ENCODE assay signal across 13 cellular contexts in genomic region chr6:119720160-119720559, GRCh38.
DNase-seq lines count a peak whose midpoint lies in the region; ATAC-seq, FAIRE-seq and TF ChIP-seq lines count a peak whose summit lies in the region.
"Had no signal": no experiment of that assay in that cellular context is flagged by ENCODE, and none has a peak within 500 bp of the region (broad histone marks: within the 10 kb centered on the region; RNA-seq: fewer than 3 reads in every experiment).

No MANE protein-coding gene starts in this region.

- POLR2A ChIA-PET in HepG2 (lab: Yijun Ruan, JAX) = no interaction called here

- no peak overlapping the region for H3K27ac ChIP-seq in HepG2 (ENCODE audit: extremely low read length, insufficient read depth, low read length)
- H3K27ac ChIP-seq in right lobe of liver = no peak overlapping the region
- no peak overlapping the region for H3K27ac ChIP-seq in endodermal cell (ENCODE audit: low read depth, low read length)
- H3K27ac ChIP-seq: ovary had no signal

- no peak for TF ChIP-seq POLR2A in HepG2 (IDR thresholded peaks at IDR 0.05; ENCODE audit: insufficient read depth in 1 of 2, low read depth in 2 of 2, low read length in 2 of 2)
- TF ChIP-seq POLR2A in right lobe of liver (IDR thresholded peaks at IDR 0.05) = no peak

- peak; percentile 87 for ATAC-seq in HepG2
- ATAC-seq in right lobe of liver = no peak
- ATAC-seq: Right ventricle myocardium inferior had no signal

- no peaks in the 10 kb centered on the region for H3K36me3 Mint-ChIP-seq in endodermal cell (ENCODE audit: low read depth)

- in situ Hi-C loops in HepG2 (cut with HindIII; ENCODE audit: extremely low pct_ligation_motif_present, low pct_unique_long_range_greater_than_20kb) = no loop called here

- no peaks in the 10 kb centered on the region for H3K9me3 ChIP-seq in HepG2 (ENCODE audit: low read length)
- no peaks in the 10 kb centered on the region for H3K9me3 ChIP-seq in right lobe of liver
- H3K9me3 ChIP-seq in endodermal cell (ENCODE audit: control insufficient read depth, low read length) = no peaks in the 10 kb centered on the region
- H3K9me3 ChIP-seq: ovary had no signal

- no peaks in the 10 kb centered on the region for H3K79me2 ChIP-seq in HepG2 (ENCODE audit: insufficient read depth, low read length)

- BruUV-seq in HepG2 (replicated peaks; lab: Mats Ljungman, UMichigan) = no TSS peak

- H3K4me2 ChIP-seq in HepG2 (ENCODE audit: low read depth, low read length) = no peak overlapping the region

- H3K4me3 ChIP-seq in HepG2 (replicated peaks in 1 of 3; ENCODE audit: insufficient read depth in 1 of 3, low read depth in 2 of 3, low read length in 3 of 3) = no peak overlapping the region
- no peak overlapping the region for H3K4me3 ChIP-seq in right lobe of liver
- no peak overlapping the region for H3K4me3 ChIP-seq in endodermal cell (ENCODE audit: low read length)
- H3K4me3 ChIP-seq: ovary had no signal

- peaks cover 2% of the 10 kb centered on the region for H3K27me3 Mint-ChIP-seq in endodermal cell (ENCODE audit: insufficient read depth)
- H3K27me3 Mint-ChIP-seq: stimulated activated naive B cell treated with anti-CD40 and anti-IgM and Interleukin-4, amounts not matched to agents 10 μg/mL and 1 μg/mL and 100 μg/mL, for 72 hours had no signal

- no peak overlapping the region for H3K4me3 Mint-ChIP-seq in endodermal cell
- H3K4me3 Mint-ChIP-seq: stimulated activated naive B cell treated with anti-CD40 and anti-IgM and Interleukin-4, amounts not matched to agents 10 μg/mL and 1 μg/mL and 100 μg/mL, for 72 hours had no signal

- CTCF ChIA-PET in HepG2 (lab: Yijun Ruan, JAX; ENCODE audit: low intra/inter-chr PET ratio, low total read pairs) = no interaction called here

- no peak overlapping the region for H2AFZ ChIP-seq in HepG2 (ENCODE audit: low read length)

- TF ChIP-seq EP300 in HepG2 (IDR thresholded peaks at IDR 0.05; ENCODE audit: low read depth in 2 of 2, low read length in 2 of 2) (no peak), HepG2 (CRISPR knock-in tag; IDR thresholded peaks at IDR 0.05; ENCODE audit: borderline replicate concordance) (no peak)

- H3K27me3 ChIP-seq in HepG2 (ENCODE audit: control insufficient read depth in 1 of 2, insufficient read depth in 2 of 2, low read length in 2 of 2) (no peaks in the 10 kb centered on the region), right lobe of liver (no peaks in the 10 kb centered on the region), endodermal cell (ENCODE audit: control insufficient read depth, insufficient read depth, low read length, poor library complexity, severe bottlenecking) (no peaks in the 10 kb centered on the region)
- H3K27me3 ChIP-seq: ovary had no signal

- no peak for FAIRE-seq in HepG2 (lab: Jason Lieb, UNC)

- H3K9ac ChIP-seq in HepG2 (ENCODE audit: insufficient read depth, low read depth, low read length) (no peak overlapping the region), endodermal cell (ENCODE audit: extremely low read depth, low read length, poor library complexity, severe bottlenecking) (no peak overlapping the region)

- no peaks in the 10 kb centered on the region for H4K20me1 ChIP-seq in HepG2 (ENCODE audit: insufficient read depth, low read length)

- no peak for TF ChIP-seq RAD21 in HepG2 (CRISPR knock-in tag; IDR thresholded peaks at IDR 0.05)

- no peak for TF ChIP-seq CTCF in HepG2 (CRISPR knock-in tag; IDR thresholded peaks at IDR 0.05)
- no peak for TF ChIP-seq CTCF in right lobe of liver (IDR thresholded peaks at IDR 0.05)
- peak; percentile 70 for TF ChIP-seq CTCF in endodermal cell (conservative IDR thresholded peaks at IDR 0.05)

- peaks cover 17% of the 10 kb centered on the region for H3K4me1 Mint-ChIP-seq in endodermal cell

- H3K4me1 ChIP-seq in HepG2 (ENCODE audit: insufficient read depth, low read length) = no peaks in the 10 kb centered on the region
- H3K4me1 ChIP-seq in right lobe of liver = no peaks in the 10 kb centered on the region
- peaks cover 5% of the 10 kb centered on the region for H3K4me1 ChIP-seq in endodermal cell (ENCODE audit: control insufficient read depth, insufficient read depth, low read length)

- DNase-seq in HepG2 (ENCODE audit: low spot score) (peak; percentile 13), right lobe of liver (no peak), NAMALWA (ENCODE audit: low spot score) (peak; percentile 55), endodermal cell (peak; percentile 51), middle frontal gyrus (ENCODE audit: extremely low spot score, low spot score) (no peak), SHP77 treated with DMSO at 0.1 percent for 48 hours (lab: John Stamatoyannopoulos, UW) (no peak), GM19240 (ENCODE audit: insufficient read length, low spot score) (no peak)
- DNase-seq in activated CD4-positive, CD25-positive, alpha-beta regulatory T cell (lab: John Stamatoyannopoulos, UW) = no peak
- DNase-seq: C1 segment of cervical spinal cord; NCI-H2171 treated with DMSO at 0.1 percent for 48 hours; ovary; stimulated activated naive B cell treated with anti-CD40 and anti-IgM and Interleukin-4, amounts not matched to agents 10 μg/mL and 1 μg/mL and 100 μg/mL, for 72 hours had no signal

- H3K9me3 Mint-ChIP-seq in endodermal cell = no peaks in the 10 kb centered on the region

- WGBS in HepG2 (ENCODE audit: low lambda C conversion rate) = 23% methylated on average over 2 of the region's 2 CpGs
- 83% methylated on average over 2 of the region's 2 CpGs for WGBS in right lobe of liver (ENCODE audit: insufficient coverage, low coverage, low lambda C conversion rate, missing lambda C conversion rate)
- 83 to 90% methylated on average over 2 of the region's 2 CpGs for WGBS in endodermal cell (ENCODE audit: insufficient coverage in 1 of 2, insufficient read length in 1 of 2), 2 experiments

- no peaks in the 10 kb centered on the region for H3K36me3 ChIP-seq in HepG2 (replicated peaks in 1 of 2; ENCODE audit: control insufficient read depth in 1 of 2, insufficient read depth in 2 of 2, low read length in 2 of 2)
- H3K36me3 ChIP-seq in right lobe of liver = no peaks in the 10 kb centered on the region
- no peaks in the 10 kb centered on the region for H3K36me3 ChIP-seq in endodermal cell (ENCODE audit: control insufficient read depth, insufficient read depth, low read length)
- H3K36me3 ChIP-seq: ovary had no signal

- intact Hi-C loops in HepG2 (cut with micrococcal nuclease; ENCODE audit: unreplicated experiment) (no loop called here), right lobe of liver (cut with DNase I) (no loop called here)

- no peak overlapping the region for H3K27ac Mint-ChIP-seq in endodermal cell
- H3K27ac Mint-ChIP-seq: stimulated activated naive B cell treated with anti-CD40 and anti-IgM and Interleukin-4, amounts not matched to agents 10 μg/mL and 1 μg/mL and 100 μg/mL, for 72 hours had no signal

TF ChIP-seq in HepG2, 621 proteins besides CTCF, POLR2A, EP300 and RAD21:
- TF ChIP-seq ZNF761 (CRISPR knock-in tag; conservative IDR thresholded peaks at IDR 0.05) (no peak), ZNF451 (CRISPR knock-in tag; IDR thresholded peaks at IDR 0.05) (no peak), NR2F1 (CRISPR knock-in tag; IDR thresholded peaks at IDR 0.05) (no peak), KLF15 (CRISPR knock-in tag; IDR thresholded peaks at IDR 0.05; ENCODE audit: borderline replicate concordance) (no peak), BRCA1 (CRISPR knock-in tag; IDR thresholded peaks at IDR 0.05) (no peak), ZNF720 (CRISPR knock-in tag; IDR thresholded peaks at IDR 0.05) (no peak), GFI1 (CRISPR knock-in tag; IDR thresholded peaks at IDR 0.05; ENCODE audit: borderline replicate concordance) (no peak), ZFP82 (CRISPR knock-in tag; IDR thresholded peaks at IDR 0.05; ENCODE audit: borderline replicate concordance) (no peak), NFIC (IDR thresholded peaks at IDR 0.05; ENCODE audit: low read length) (no peak), ATF5 (CRISPR knock-in tag; IDR thresholded peaks at IDR 0.05; ENCODE audit: low read depth) (no peak)
- TF ChIP-seq, protein P1, sequence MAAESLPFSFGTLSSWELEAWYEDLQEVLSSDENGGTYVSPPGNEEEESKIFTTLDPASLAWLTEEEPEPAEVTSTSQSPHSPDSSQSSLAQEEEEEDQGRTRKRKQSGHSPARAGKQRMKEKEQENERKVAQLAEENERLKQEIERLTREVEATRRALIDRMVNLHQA (CRISPR knock-in tag; IDR thresholded peaks at IDR 0.05) = no peak
- TF ChIP-seq, protein P2, sequence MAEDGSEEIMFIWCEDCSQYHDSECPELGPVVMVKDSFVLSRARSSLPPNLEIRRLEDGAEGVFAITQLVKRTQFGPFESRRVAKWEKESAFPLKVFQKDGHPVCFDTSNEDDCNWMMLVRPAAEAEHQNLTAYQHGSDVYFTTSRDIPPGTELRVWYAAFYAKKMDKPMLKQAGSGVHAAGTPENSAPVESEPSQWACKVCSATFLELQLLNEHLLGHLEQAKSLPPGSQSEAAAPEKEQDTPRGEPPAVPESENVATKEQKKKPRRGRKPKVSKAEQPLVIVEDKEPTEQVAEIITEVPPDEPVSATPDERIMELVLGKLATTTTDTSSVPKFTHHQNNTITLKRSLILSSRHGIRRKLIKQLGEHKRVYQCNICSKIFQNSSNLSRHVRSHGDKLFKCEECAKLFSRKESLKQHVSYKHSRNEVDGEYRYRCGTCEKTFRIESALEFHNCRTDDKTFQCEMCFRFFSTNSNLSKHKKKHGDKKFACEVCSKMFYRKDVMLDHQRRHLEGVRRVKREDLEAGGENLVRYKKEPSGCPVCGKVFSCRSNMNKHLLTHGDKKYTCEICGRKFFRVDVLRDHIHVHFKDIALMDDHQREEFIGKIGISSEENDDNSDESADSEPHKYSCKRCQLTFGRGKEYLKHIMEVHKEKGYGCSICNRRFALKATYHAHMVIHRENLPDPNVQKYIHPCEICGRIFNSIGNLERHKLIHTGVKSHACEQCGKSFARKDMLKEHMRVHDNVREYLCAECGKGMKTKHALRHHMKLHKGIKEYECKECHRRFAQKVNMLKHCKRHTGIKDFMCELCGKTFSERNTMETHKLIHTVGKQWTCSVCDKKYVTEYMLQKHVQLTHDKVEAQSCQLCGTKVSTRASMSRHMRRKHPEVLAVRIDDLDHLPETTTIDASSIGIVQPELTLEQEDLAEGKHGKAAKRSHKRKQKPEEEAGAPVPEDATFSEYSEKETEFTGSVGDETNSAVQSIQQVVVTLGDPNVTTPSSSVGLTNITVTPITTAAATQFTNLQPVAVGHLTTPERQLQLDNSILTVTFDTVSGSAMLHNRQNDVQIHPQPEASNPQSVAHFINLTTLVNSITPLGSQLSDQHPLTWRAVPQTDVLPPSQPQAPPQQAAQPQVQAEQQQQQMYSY (CRISPR knock-in tag; IDR thresholded peaks at IDR 0.05) = no peak
TF ChIP-seq in HepG2: peak in this region for 0.

Comparison
In these comparisons a context has a peak if more than half of its experiments do, and no peak if none do; other contexts are left out.
1. DNase-seq: peak in HepG2 (single experiment), NAMALWA (single experiment) and endodermal cell (single experiment); none in right lobe of liver (0 of 3), activated CD4-positive, CD25-positive, alpha-beta regulatory T cell (0 of 4), middle frontal gyrus (single experiment), SHP77 treated with DMSO at 0.1 percent for 48 hours (single experiment) and GM19240 (single experiment).